In genomic region chr12:67939611-67940010, GRCh38 we compare ENCODE assay signal across 30 cellular contexts. TPM values are rescaled to one million over a fixed set of nuclear protein-coding genes. Genes with fewer than 3 reads are reported as not detected.
A peak's percentile ranks its signal among the peaks of the same experiment; 100 is the strongest.
DNase-seq lines count a peak whose midpoint lies in the region; ATAC-seq and TF ChIP-seq lines count a peak whose summit lies in the region.
"Had no signal": no experiment of that assay in that cellular context is flagged by ENCODE, and none has a peak within 500 bp of the region (broad histone marks: within the 10 kb centered on the region; RNA-seq: fewer than 3 reads in every experiment).

No MANE protein-coding gene starts in this region.

- no peaks in the 10 kb centered on the region for H3K36me3 Mint-ChIP-seq in activated naive CD4-positive, alpha-beta T cell treated with anti-CD3 and anti-CD28 coated beads, Interleukin-2, amount 50 U/mL, for 72 hours
- no peaks in the 10 kb centered on the region for H3K36me3 Mint-ChIP-seq in activated T-helper 17 cell treated with anti-CD3 and anti-CD28 coated beads, Interleukin-2, amount 50 U/mL, for 72 hours (ENCODE audit: low read depth)
- H3K36me3 Mint-ChIP-seq: CD4-positive, CD25-positive, alpha-beta regulatory T cell had no signal

- H3K36me3 ChIP-seq in PC-9 (ENCODE audit: low read depth) (no peaks in the 10 kb centered on the region), heart left ventricle (no peaks in the 10 kb centered on the region), skeletal muscle tissue (ENCODE audit: control insufficient read depth in 3 of 3, insufficient read depth in 3 of 3, low read length in 3 of 3) (no peaks in the 10 kb centered on the region)
- H3K36me3 ChIP-seq: BLaER1 had no signal

- CTCF ChIA-PET in PC-9 (lab: Charles Lee), result no interaction called here

- ATAC-seq in heart left ventricle (peak; percentile 61 to 85 (median 70)), right cardiac atrium (peak; percentile 84 to 91)
- no peak for ATAC-seq in activated naive CD4-positive, alpha-beta T cell treated with anti-CD3 and anti-CD28 coated beads, Interleukin-2, amount 50 U/mL, for 72 hours
- no peak for ATAC-seq in activated T-helper 17 cell treated with anti-CD3 and anti-CD28 coated beads, Interleukin-2, amount 50 U/mL, for 72 hours (replicated peaks)
- ATAC-seq: HepG2, K562, PC-3 had no signal

- H3K4me2 ChIP-seq in PC-9, result no peak overlapping the region
- H3K4me2 ChIP-seq: BLaER1 had no signal

- H3K9me3 ChIP-seq in PC-9 (ENCODE audit: insufficient read depth, low read depth) (no peaks in the 10 kb centered on the region), heart left ventricle (no peaks in the 10 kb centered on the region), right cardiac atrium (ENCODE audit: control insufficient read depth, low read length) (no peaks in the 10 kb centered on the region), skeletal muscle tissue (ENCODE audit: control insufficient read depth in 3 of 3, low read length in 3 of 3) (no peaks in the 10 kb centered on the region)
- H3K9me3 ChIP-seq: BLaER1 had no signal

- no peaks in the 10 kb centered on the region for H3K27me3 ChIP-seq in PC-9 (ENCODE audit: insufficient read depth, low read depth)
- no peaks in the 10 kb centered on the region for H3K27me3 ChIP-seq in heart left ventricle
- H3K27me3 ChIP-seq in right cardiac atrium (ENCODE audit: control insufficient read depth, insufficient read depth), result no peaks in the 10 kb centered on the region
- no peaks in the 10 kb centered on the region for H3K27me3 ChIP-seq in skeletal muscle tissue (ENCODE audit: control insufficient read depth in 3 of 3, insufficient read depth in 3 of 3, low read length in 3 of 3)
- H3K27me3 ChIP-seq: BLaER1 had no signal

- peaks cover 5% of the 10 kb centered on the region for H3K4me1 Mint-ChIP-seq in activated T-helper 17 cell treated with anti-CD3 and anti-CD28 coated beads, Interleukin-2, amount 50 U/mL, for 72 hours

- H3K27ac Mint-ChIP-seq in activated naive CD4-positive, alpha-beta T cell treated with anti-CD3 and anti-CD28 coated beads, Interleukin-2, amount 50 U/mL, for 72 hours, result no peak overlapping the region
- no peak overlapping the region for H3K27ac Mint-ChIP-seq in activated T-helper 17 cell treated with anti-CD3 and anti-CD28 coated beads, Interleukin-2, amount 50 U/mL, for 72 hours
- H3K27ac Mint-ChIP-seq: CD4-positive, CD25-positive, alpha-beta regulatory T cell had no signal

- no peaks in the 10 kb centered on the region for H3K9me2 ChIP-seq in PC-9 (ENCODE audit: insufficient read depth)

- H3K79me2 ChIP-seq in PC-9 (ENCODE audit: low read depth), result no peaks in the 10 kb centered on the region

- H3K27me3 Mint-ChIP-seq in activated T-helper 17 cell treated with anti-CD3 and anti-CD28 coated beads, Interleukin-2, amount 50 U/mL, for 72 hours, result peaks cover 3% of the 10 kb centered on the region

- peak overlapping the region; percentile 70 for H3K27ac ChIP-seq in PC-9
- H3K27ac ChIP-seq in heart left ventricle, result peak overlapping the region in 8 of 12 donors; percentile 15 to 62 (median 37)
- peak overlapping the region; percentile 70 for H3K27ac ChIP-seq in right cardiac atrium (ENCODE audit: low read length)
- peak overlapping the region; percentile 33 for H3K27ac ChIP-seq in skeletal muscle tissue (ENCODE audit: low read depth, low read length)
- H3K27ac ChIP-seq: BLaER1 had no signal

- TF ChIP-seq CTCF in PC-9 (conservative IDR thresholded peaks at IDR 0.05) (no peak), heart left ventricle (IDR thresholded peaks at IDR 0.05) (no peak)

- no peak overlapping the region for H3K4me3 Mint-ChIP-seq in activated T-helper 17 cell treated with anti-CD3 and anti-CD28 coated beads, Interleukin-2, amount 50 U/mL, for 72 hours
- H3K4me3 Mint-ChIP-seq: CD4-positive, CD25-positive, alpha-beta regulatory T cell had no signal

- no peak overlapping the region for H2AFZ ChIP-seq in PC-9
- H2AFZ ChIP-seq: GM23248 had no signal

- BruUV-seq in PC-9 (replicated peaks; lab: Mats Ljungman, UMichigan), result no TSS peak

- H3F3A ChIP-seq in PC-9 (ENCODE audit: insufficient read depth, low read depth), result peaks cover 23% of the 10 kb centered on the region

- intact Hi-C loops in PC-9 (cut with micrococcal nuclease; ENCODE audit: unreplicated experiment) (loop anchor here (1.0 to 5.0 kb wide), 2 partner anchors 222 to 497 kb away; no protein-coding TSS in a partner anchor), heart left ventricle (cut with DNase I) (loop anchor here (2.0 to 10.0 kb wide), 13 partner anchors 115 to 582 kb away; partner anchors contain the start of gene DYRK2 (in 2 of the 10)), right cardiac atrium (cut with DNase I) (loop anchor here (5.0 to 10.0 kb wide), 7 partner anchors 282 to 585 kb away; partner anchors contain the start of gene DYRK2 (in 1 of the 4))

- TF ChIP-seq POLR2A in heart left ventricle (IDR thresholded peaks at IDR 0.05), result no peak

- 35 to 49% (median 43%) methylated on average over 2 of the region's 2 CpGs for WGBS in heart left ventricle, 4 donors
- WGBS in right cardiac atrium, result 34% methylated on average over 2 of the region's 2 CpGs

- H4K20me1 ChIP-seq in PC-9 (ENCODE audit: insufficient read depth), result no peaks in the 10 kb centered on the region
- H4K20me1 ChIP-seq: BLaER1 had no signal

- peaks cover 41% of the 10 kb centered on the region for H3K4me1 ChIP-seq in PC-9 (replicated peaks; ENCODE audit: insufficient read depth)
- H3K4me1 ChIP-seq in heart left ventricle, result peaks cover 0 to 25% (median 7%) of the 10 kb centered on the region in 12 donors
- H3K4me1 ChIP-seq in right cardiac atrium (ENCODE audit: control insufficient read depth, insufficient read depth, low read length), result no peaks in the 10 kb centered on the region
- H3K4me1 ChIP-seq in skeletal muscle tissue (ENCODE audit: control insufficient read depth in 3 of 3, insufficient read depth in 3 of 3, low read length in 3 of 3), result peaks cover 14 to 27% (median 20%) of the 10 kb centered on the region in 3 donors

- no peak overlapping the region for H3K4me3 ChIP-seq in PC-9
- H3K4me3 ChIP-seq in heart left ventricle, result no peak overlapping the region
- no peak overlapping the region for H3K4me3 ChIP-seq in right cardiac atrium (ENCODE audit: low read length)
- H3K4me3 ChIP-seq in skeletal muscle tissue (ENCODE audit: low read length in 3 of 3), result no peak overlapping the region
- H3K4me3 ChIP-seq: BLaER1, GM23248, K562 had no signal

- DNase-seq in PC-9 (no peak), heart left ventricle (no peak), right cardiac atrium (peak in 1 of 3 donors; percentile 62), glomerular visceral epithelial cell (ENCODE audit: extremely low spot score) (no peak)
- no peak for DNase-seq in activated naive CD4-positive, alpha-beta T cell treated with anti-CD3 and anti-CD28 coated beads, Interleukin-2, amount 50 U/mL, for 72 hours (ENCODE audit: low spot score in 2 of 2)
- DNase-seq: CD4-positive, CD25-positive, alpha-beta regulatory T cell; DMS153; DND-41; GM23248; H7; Kasumi-1; MV-4-11; NCI-H1105 treated with DMSO at 0.1 percent for 48 hours; NCI-H146; NCI-H1930; NCI-H2107; NCI-H524; NCI-H748 treated with DMSO at 0.1 percent for 48 hours; PC-3; SHP77 had no signal

- no peaks in the 10 kb centered on the region for H3K9me3 Mint-ChIP-seq in activated naive CD4-positive, alpha-beta T cell treated with anti-CD3 and anti-CD28 coated beads, Interleukin-2, amount 50 U/mL, for 72 hours
- H3K9me3 Mint-ChIP-seq in activated T-helper 17 cell treated with anti-CD3 and anti-CD28 coated beads, Interleukin-2, amount 50 U/mL, for 72 hours, result no peaks in the 10 kb centered on the region

- POLR2A ChIA-PET in PC-9 (lab: Charles Lee; ENCODE audit: unreplicated experiment), result interaction anchor here (0.5 kb wide), 1 partner anchor 420 kb away, joined by 5 read pairs; no protein-coding TSS in a partner anchor

- H3K9ac ChIP-seq in skeletal muscle tissue (ENCODE audit: low read depth in 1 of 3, low read length in 3 of 3), result no peak overlapping the region
- H3K9ac ChIP-seq: BLaER1, GM23248 had no signal

RNA-seq across cellular contexts. Expression of gene IFNG-AS1, which starts 49.6 kb away (rescaled TPM):
- total RNA-seq in PC-9 (2021) (not detected in 2 replicates), heart left ventricle (under 1 TPM in 6 of 9 donors, not detected in 3; 0.32 to 0.70 (median 0.65) TPM), right cardiac atrium (1 to 10 TPM in 1 of 4 donors, under 1 TPM in 2, not detected in 1; 0.80 to 1.4 (median 0.93) TPM), skeletal muscle tissue (1.0 TPM)
- polyA plus RNA-seq in heart left ventricle (under 1 TPM in 1 of 2 donors, not detected in 1; 0.34 TPM), right cardiac atrium (0.79 TPM)
- total RNA-seq in activated naive CD4-positive, alpha-beta T cell treated with anti-CD3 and anti-CD28 coated beads, Interleukin-2, amount 50 U/mL, for 72 hours, result 1 to 10 TPM in 1 of 2 donors, not detected in 1; 1.9 TPM
- not detected for total RNA-seq in activated T-helper 17 cell treated with anti-CD3 and anti-CD28 coated beads, Interleukin-2, amount 50 U/mL, for 72 hours
- total RNA-seq: A172, GM23248, H7, HepG2, HT1080, K562, MCF 10A, PC-3, RPMI7951, SK-MEL-5 had no signal
- polyA plus RNA-seq: GM23248, HepG2, K562 had no signal

Comparison
In these comparisons a context has a peak if more than half of its experiments do, and no peak if none do; other contexts are left out.
1. ATAC-seq: peak in heart left ventricle (4 of 4) and right cardiac atrium (2 of 2); none in activated naive CD4-positive, alpha-beta T cell treated with anti-CD3 and anti-CD28 coated beads, Interleukin-2, amount 50 U/mL, for 72 hours (0 of 2) and activated T-helper 17 cell treated with anti-CD3 and anti-CD28 coated beads, Interleukin-2, amount 50 U/mL, for 72 hours (single experiment).
2. Peak in every context shown above with its lines, with median percentiles within 50 percentile points of each other: H3K27ac ChIP-seq.